Comparison of ENCODE assay signal across 1 cellular context in genomic region chr19:5719961-5720790, GRCh38.
TF ChIP-seq lines count a peak whose summit lies in the region.

A gene with protein sequence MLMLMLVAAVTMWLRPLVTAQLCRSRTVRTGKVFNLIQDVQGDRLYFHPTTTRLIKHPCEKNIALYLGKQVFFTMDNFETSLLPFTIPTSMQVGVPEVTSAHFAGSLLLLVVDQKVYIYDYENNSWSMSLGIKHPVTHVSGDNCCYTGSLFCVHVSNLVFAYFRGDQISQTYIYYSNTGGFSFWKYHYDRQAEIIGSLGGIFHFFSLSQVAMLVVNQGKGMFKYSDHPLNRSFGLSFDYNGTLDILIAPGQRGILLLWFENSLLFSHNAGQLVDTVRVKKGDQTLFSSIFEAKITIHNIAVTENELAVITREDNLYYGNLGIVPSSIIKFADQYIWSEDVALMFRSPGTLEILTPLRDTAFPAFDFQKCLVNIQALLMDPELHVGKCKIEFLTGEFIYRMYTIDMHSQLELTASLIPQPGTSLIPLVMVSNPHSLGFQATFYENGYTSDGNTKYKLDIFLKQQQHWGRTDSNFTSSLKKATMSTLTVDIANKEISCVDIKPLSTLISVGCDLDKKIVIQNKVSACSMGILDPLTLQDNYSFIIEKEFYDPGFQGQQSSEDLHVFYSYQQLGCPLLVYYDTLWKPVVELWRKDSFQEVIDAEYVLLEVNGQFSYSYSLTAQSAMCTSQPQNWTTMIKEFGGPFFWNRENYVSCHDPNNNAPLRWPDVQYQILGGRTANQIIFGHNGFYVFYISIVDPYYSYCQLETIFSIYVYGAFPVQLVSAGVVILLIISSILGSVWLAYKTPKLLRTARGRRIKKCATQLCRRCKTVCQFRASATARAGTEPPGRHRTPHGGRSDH (plus strand): TSS chr19:5720637. CDS start chr19:5720738, 101 bp downstream.
A gene with protein sequence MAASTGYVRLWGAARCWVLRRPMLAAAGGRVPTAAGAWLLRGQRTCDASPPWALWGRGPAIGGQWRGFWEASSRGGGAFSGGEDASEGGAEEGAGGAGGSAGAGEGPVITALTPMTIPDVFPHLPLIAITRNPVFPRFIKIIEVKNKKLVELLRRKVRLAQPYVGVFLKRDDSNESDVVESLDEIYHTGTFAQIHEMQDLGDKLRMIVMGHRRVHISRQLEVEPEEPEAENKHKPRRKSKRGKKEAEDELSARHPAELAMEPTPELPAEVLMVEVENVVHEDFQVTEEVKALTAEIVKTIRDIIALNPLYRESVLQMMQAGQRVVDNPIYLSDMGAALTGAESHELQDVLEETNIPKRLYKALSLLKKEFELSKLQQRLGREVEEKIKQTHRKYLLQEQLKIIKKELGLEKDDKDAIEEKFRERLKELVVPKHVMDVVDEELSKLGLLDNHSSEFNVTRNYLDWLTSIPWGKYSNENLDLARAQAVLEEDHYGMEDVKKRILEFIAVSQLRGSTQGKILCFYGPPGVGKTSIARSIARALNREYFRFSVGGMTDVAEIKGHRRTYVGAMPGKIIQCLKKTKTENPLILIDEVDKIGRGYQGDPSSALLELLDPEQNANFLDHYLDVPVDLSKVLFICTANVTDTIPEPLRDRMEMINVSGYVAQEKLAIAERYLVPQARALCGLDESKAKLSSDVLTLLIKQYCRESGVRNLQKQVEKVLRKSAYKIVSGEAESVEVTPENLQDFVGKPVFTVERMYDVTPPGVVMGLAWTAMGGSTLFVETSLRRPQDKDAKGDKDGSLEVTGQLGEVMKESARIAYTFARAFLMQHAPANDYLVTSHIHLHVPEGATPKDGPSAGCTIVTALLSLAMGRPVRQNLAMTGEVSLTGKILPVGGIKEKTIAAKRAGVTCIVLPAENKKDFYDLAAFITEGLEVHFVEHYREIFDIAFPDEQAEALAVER (minus strand): TSS chr19:5720146. CDS start chr19:5720132, 14 bp downstream.

TF ChIP-seq in HEK293, 187 proteins besides CTCF, POLR2A, EP300 and RAD21 (continued from another document and continues in another):
- TF ChIP-seq, protein P1, sequence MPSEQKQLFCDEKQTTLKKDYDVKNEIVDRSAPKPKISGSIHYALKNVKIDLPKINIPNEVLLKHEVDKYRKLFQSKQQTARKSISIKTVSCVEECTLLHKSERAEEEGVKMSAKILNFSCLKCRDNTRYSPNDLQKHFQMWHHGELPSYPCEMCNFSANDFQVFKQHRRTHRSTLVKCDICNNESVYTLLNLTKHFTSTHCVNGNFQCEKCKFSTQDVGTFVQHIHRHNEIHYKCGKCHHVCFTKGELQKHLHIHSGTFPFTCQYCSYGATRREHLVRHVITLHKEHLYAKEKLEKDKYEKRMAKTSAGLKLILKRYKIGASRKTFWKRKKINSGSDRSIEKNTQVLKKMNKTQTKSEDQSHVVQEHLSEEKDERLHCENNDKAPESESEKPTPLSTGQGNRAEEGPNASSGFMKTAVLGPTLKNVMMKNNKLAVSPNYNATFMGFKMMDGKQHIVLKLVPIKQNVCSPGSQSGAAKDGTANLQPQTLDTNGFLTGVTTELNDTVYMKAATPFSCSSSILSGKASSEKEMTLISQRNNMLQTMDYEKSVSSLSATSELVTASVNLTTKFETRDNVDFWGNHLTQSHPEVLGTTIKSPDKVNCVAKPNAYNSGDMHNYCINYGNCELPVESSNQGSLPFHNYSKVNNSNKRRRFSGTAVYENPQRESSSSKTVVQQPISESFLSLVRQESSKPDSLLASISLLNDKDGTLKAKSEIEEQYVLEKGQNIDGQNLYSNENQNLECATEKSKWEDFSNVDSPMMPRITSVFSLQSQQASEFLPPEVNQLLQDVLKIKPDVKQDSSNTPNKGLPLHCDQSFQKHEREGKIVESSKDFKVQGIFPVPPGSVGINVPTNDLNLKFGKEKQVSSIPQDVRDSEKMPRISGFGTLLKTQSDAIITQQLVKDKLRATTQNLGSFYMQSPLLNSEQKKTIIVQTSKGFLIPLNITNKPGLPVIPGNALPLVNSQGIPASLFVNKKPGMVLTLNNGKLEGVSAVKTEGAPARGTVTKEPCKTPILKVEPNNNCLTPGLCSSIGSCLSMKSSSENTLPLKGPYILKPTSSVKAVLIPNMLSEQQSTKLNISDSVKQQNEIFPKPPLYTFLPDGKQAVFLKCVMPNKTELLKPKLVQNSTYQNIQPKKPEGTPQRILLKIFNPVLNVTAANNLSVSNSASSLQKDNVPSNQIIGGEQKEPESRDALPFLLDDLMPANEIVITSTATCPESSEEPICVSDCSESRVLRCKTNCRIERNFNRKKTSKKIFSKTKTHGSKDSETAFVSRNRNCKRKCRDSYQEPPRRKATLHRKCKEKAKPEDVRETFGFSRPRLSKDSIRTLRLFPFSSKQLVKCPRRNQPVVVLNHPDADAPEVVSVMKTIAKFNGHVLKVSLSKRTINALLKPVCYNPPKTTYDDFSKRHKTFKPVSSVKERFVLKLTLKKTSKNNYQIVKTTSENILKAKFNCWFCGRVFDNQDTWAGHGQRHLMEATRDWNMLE (tag by site-specific recombination; conservative IDR thresholded peaks at IDR 0.05; ENCODE audit: low read depth), result peak; percentile 73
- no peak for TF ChIP-seq SALL2 (tag by site-specific recombination; IDR thresholded peaks at IDR 0.05; ENCODE audit: borderline replicate concordance)
- TF ChIP-seq ZNF843 (tag by site-specific recombination; IDR thresholded peaks at IDR 0.05), result peak; percentile 41; the same call in 1 of the 2 replicates
- TF ChIP-seq OSR2 (tag by site-specific recombination; IDR thresholded peaks at IDR 0.05), result peak; percentile 55; the same call in 1 of the 2 replicates
- TF ChIP-seq ZNF302 (tag by site-specific recombination; IDR thresholded peaks at IDR 0.05; ENCODE audit: low read depth), result no peak
- 0 out of 2 replicates have a peak, but pooled peaks have one; percentile 20 for TF ChIP-seq ZNF501 (tag by site-specific recombination; IDR thresholded peaks at IDR 0.05)
- TF ChIP-seq, protein P2, sequence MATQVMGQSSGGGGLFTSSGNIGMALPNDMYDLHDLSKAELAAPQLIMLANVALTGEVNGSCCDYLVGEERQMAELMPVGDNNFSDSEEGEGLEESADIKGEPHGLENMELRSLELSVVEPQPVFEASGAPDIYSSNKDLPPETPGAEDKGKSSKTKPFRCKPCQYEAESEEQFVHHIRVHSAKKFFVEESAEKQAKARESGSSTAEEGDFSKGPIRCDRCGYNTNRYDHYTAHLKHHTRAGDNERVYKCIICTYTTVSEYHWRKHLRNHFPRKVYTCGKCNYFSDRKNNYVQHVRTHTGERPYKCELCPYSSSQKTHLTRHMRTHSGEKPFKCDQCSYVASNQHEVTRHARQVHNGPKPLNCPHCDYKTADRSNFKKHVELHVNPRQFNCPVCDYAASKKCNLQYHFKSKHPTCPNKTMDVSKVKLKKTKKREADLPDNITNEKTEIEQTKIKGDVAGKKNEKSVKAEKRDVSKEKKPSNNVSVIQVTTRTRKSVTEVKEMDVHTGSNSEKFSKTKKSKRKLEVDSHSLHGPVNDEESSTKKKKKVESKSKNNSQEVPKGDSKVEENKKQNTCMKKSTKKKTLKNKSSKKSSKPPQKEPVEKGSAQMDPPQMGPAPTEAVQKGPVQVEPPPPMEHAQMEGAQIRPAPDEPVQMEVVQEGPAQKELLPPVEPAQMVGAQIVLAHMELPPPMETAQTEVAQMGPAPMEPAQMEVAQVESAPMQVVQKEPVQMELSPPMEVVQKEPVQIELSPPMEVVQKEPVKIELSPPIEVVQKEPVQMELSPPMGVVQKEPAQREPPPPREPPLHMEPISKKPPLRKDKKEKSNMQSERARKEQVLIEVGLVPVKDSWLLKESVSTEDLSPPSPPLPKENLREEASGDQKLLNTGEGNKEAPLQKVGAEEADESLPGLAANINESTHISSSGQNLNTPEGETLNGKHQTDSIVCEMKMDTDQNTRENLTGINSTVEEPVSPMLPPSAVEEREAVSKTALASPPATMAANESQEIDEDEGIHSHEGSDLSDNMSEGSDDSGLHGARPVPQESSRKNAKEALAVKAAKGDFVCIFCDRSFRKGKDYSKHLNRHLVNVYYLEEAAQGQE (tag by site-specific recombination; IDR thresholded peaks at IDR 0.05), result no peak
- no peak for TF ChIP-seq ZNF423 (tag by site-specific recombination; IDR thresholded peaks at IDR 0.05)
- TF ChIP-seq ZNF24 (tag by site-specific recombination; IDR thresholded peaks at IDR 0.05), result peak; percentile 45; the same call in 1 of the 2 replicates
- TF ChIP-seq FEZF1 (tag by site-specific recombination; IDR thresholded peaks at IDR 0.05), result peak; percentile 63
- no peak for TF ChIP-seq ZNF169 (tag by site-specific recombination; IDR thresholded peaks at IDR 0.05)
- TF ChIP-seq ZNF600 (tag by site-specific recombination; IDR thresholded peaks at IDR 0.05), result peak; percentile 95
- peak; percentile 69 for TF ChIP-seq ZNF2 (tag by site-specific recombination; IDR thresholded peaks at IDR 0.05)
- TF ChIP-seq ZNF133 (tag by site-specific recombination; IDR thresholded peaks at IDR 0.05), result no peak
- no peak for TF ChIP-seq ZNF837 (tag by site-specific recombination; IDR thresholded peaks at IDR 0.05)
- TF ChIP-seq ZNF621 (tag by site-specific recombination; IDR thresholded peaks at IDR 0.05), result no peak
- TF ChIP-seq, protein P3, sequence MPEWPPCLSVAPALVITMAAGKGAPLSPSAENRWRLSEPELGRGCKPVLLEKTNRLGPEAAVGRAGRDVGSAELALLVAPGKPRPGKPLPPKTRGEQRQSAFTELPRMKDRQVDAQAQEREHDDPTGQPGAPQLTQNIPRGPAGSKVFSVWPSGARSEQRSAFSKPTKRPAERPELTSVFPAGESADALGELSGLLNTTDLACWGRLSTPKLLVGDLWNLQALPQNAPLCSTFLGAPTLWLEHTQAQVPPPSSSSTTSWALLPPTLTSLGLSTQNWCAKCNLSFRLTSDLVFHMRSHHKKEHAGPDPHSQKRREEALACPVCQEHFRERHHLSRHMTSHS (tag by site-specific recombination; IDR thresholded peaks at IDR 0.05), result no peak
- TF ChIP-seq ZNF16 (tag by site-specific recombination; IDR thresholded peaks at IDR 0.05; ENCODE audit: low read depth), result no peak
- peak; percentile 10 for TF ChIP-seq ZSCAN30 (tag by site-specific recombination; IDR thresholded peaks at IDR 0.05)
- TF ChIP-seq, protein P4, sequence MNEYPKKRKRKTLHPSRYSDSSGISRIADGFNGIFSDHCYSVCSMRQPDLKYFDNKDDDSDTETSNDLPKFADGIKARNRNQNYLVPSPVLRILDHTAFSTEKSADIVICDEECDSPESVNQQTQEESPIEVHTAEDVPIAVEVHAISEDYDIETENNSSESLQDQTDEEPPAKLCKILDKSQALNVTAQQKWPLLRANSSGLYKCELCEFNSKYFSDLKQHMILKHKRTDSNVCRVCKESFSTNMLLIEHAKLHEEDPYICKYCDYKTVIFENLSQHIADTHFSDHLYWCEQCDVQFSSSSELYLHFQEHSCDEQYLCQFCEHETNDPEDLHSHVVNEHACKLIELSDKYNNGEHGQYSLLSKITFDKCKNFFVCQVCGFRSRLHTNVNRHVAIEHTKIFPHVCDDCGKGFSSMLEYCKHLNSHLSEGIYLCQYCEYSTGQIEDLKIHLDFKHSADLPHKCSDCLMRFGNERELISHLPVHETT (tag by site-specific recombination; IDR thresholded peaks at IDR 0.05), result 0 out of 2 replicates have a peak, but pooled peaks have one; percentile 34
- TF ChIP-seq PRDM4 (tag by site-specific recombination; IDR thresholded peaks at IDR 0.05), result peak; percentile 94
- TF ChIP-seq ZNF792 (tag by site-specific recombination; IDR thresholded peaks at IDR 0.05), result no peak
- TF ChIP-seq AEBP2 (tag by site-specific recombination; IDR thresholded peaks at IDR 0.05; ENCODE audit: borderline replicate concordance), result no peak
- TF ChIP-seq KLF8 (tag by site-specific recombination; IDR thresholded peaks at IDR 0.05), result peak; percentile 42; the same call in 1 of the 2 replicates
- no peak for TF ChIP-seq ZNF202 (tag by site-specific recombination; IDR thresholded peaks at IDR 0.05; ENCODE audit: borderline replicate concordance)
- TF ChIP-seq ZSCAN16 (tag by site-specific recombination; IDR thresholded peaks at IDR 0.05), result no peak
- TF ChIP-seq ZNF777 (tag by site-specific recombination; IDR thresholded peaks at IDR 0.05; ENCODE audit: borderline replicate concordance), result no peak
- TF ChIP-seq OVOL3 (tag by site-specific recombination; IDR thresholded peaks at IDR 0.05), result no peak
- no peak for TF ChIP-seq ZNF768 (tag by site-specific recombination; IDR thresholded peaks at IDR 0.05)
- no peak for TF ChIP-seq MYNN (tag by site-specific recombination; IDR thresholded peaks at IDR 0.05; ENCODE audit: borderline replicate concordance)
- TF ChIP-seq ZNF112 (tag by site-specific recombination; IDR thresholded peaks at IDR 0.05), result no peak
- peak; percentile 20; the same call in 1 of the 2 replicates for TF ChIP-seq ZNF654 (tag by site-specific recombination; IDR thresholded peaks at IDR 0.05; ENCODE audit: low read depth)
- no peak for TF ChIP-seq ZNF391 (tag by site-specific recombination; IDR thresholded peaks at IDR 0.05; ENCODE audit: borderline replicate concordance, low read depth)
- TF ChIP-seq ZNF558 (tag by site-specific recombination; IDR thresholded peaks at IDR 0.05), result no peak
- no peak for TF ChIP-seq ZNF10 (tag by site-specific recombination; IDR thresholded peaks at IDR 0.05)
- no peak for TF ChIP-seq ZNF521 (tag by site-specific recombination; IDR thresholded peaks at IDR 0.05)
- TF ChIP-seq KLF7 (tag by site-specific recombination; IDR thresholded peaks at IDR 0.05; ENCODE audit: borderline replicate concordance), result no peak
- no peak for TF ChIP-seq ZNF175 (tag by site-specific recombination; IDR thresholded peaks at IDR 0.05)
- no peak for TF ChIP-seq ZNF324 (tag by site-specific recombination; IDR thresholded peaks at IDR 0.05)
- TF ChIP-seq SP2 (tag by site-specific recombination; IDR thresholded peaks at IDR 0.05), result peak; percentile 90
- TF ChIP-seq ZNF48 (tag by site-specific recombination; IDR thresholded peaks at IDR 0.05), result no peak
- no peak for TF ChIP-seq ZNF623 (tag by site-specific recombination; IDR thresholded peaks at IDR 0.05)
